16 cellular contexts compared by ENCODE assay signal in genomic region chr5:15902050-15902449, GRCh38.
"Had no signal": no experiment of that assay in that cellular context is flagged by ENCODE, and none has a peak within 500 bp of the region (broad histone marks: within the 10 kb centered on the region; RNA-seq: fewer than 3 reads in every experiment).

No MANE protein-coding gene starts in this region.

- H3K4me3 Mint-ChIP-seq: activated naive CD4-positive, alpha-beta T cell treated with anti-CD3 and anti-CD28 coated beads for 36 hours; activated naive CD8-positive, alpha-beta T cell treated with anti-CD3 and anti-CD28 coated beads, Interleukin-2, amount 50 U/mL, for 24 hours; memory B cell; naive thymus-derived CD8-positive, alpha-beta T cell; stimulated activated naive B cell treated with anti-CD40 and anti-IgM and Interleukin-4, amounts not matched to agents 10 μg/mL and 1 μg/mL and 100 μg/mL, for 72 hours had no signal

- H3K36me3 Mint-ChIP-seq: memory B cell; naive thymus-derived CD8-positive, alpha-beta T cell; stimulated activated naive B cell treated with anti-CD40 and anti-IgM and Interleukin-4, amounts not matched to agents 10 μg/mL and 1 μg/mL and 100 μg/mL, for 72 hours had no signal

- H3K27ac ChIP-seq: breast epithelium, gastroesophageal sphincter, thyroid gland, vagina had no signal

- DNase-seq: activated CD4-positive, alpha-beta T cell treated with anti-CD3 and anti-CD28 coated beads, Interleukin-2, amount 50 U/mL, for 48 hours; activated naive CD4-positive, alpha-beta T cell treated with anti-CD3 and anti-CD28 coated beads for 36 hours; activated naive CD8-positive, alpha-beta T cell treated with anti-CD3 and anti-CD28 coated beads, Interleukin-2, amount 50 U/mL, for 24 hours; aorta; erythroblast; heart right ventricle; naive thymus-derived CD8-positive, alpha-beta T cell; stimulated activated CD4-positive, alpha-beta T cell treated with anti-CD3 and anti-CD28 coated beads, Interleukin-4, amount 100 ng/mL, for 1 hour; stimulated activated naive B cell treated with anti-CD40 and anti-IgM and Interleukin-4, amounts not matched to agents 10 μg/mL and 1 μg/mL and 100 μg/mL, for 72 hours; T1000; thyroid gland had no signal

- H3K4me3 ChIP-seq: breast epithelium, gastroesophageal sphincter, heart right ventricle, thyroid gland, vagina had no signal

- H3K27ac Mint-ChIP-seq: activated naive CD4-positive, alpha-beta T cell treated with anti-CD3 and anti-CD28 coated beads for 36 hours; activated naive CD8-positive, alpha-beta T cell treated with anti-CD3 and anti-CD28 coated beads, Interleukin-2, amount 50 U/mL, for 24 hours; activated T-helper 2 cell treated with anti-CD3 and anti-CD28 coated beads, Interferon-gamma antibody, Interleukin-2, Interleukin-4, amounts not matched to agents 10 μg/mL and 5 μg/mL and 100 μg/mL, durations not matched to agents 14 hours and 24 hours and 36 hours; memory B cell; naive thymus-derived CD8-positive, alpha-beta T cell; stimulated activated naive B cell treated with anti-CD40 and anti-IgM and Interleukin-4, amounts not matched to agents 10 μg/mL and 1 μg/mL and 100 μg/mL, for 72 hours had no signal

- H3K4me1 ChIP-seq: breast epithelium had no signal

- H3K27me3 Mint-ChIP-seq: activated naive CD8-positive, alpha-beta T cell treated with anti-CD3 and anti-CD28 coated beads, Interleukin-2, amount 50 U/mL, for 24 hours; memory B cell; naive thymus-derived CD8-positive, alpha-beta T cell; stimulated activated naive B cell treated with anti-CD40 and anti-IgM and Interleukin-4, amounts not matched to agents 10 μg/mL and 1 μg/mL and 100 μg/mL, for 72 hours had no signal

- H3K36me3 ChIP-seq: breast epithelium, gastroesophageal sphincter, heart right ventricle, thyroid gland, vagina had no signal

- H3K27me3 ChIP-seq: breast epithelium, gastroesophageal sphincter, heart right ventricle, thyroid gland, vagina had no signal

- H3K4me1 Mint-ChIP-seq: activated naive CD8-positive, alpha-beta T cell treated with anti-CD3 and anti-CD28 coated beads, Interleukin-2, amount 50 U/mL, for 24 hours; memory B cell; naive thymus-derived CD8-positive, alpha-beta T cell; stimulated activated naive B cell treated with anti-CD40 and anti-IgM and Interleukin-4, amounts not matched to agents 10 μg/mL and 1 μg/mL and 100 μg/mL, for 72 hours had no signal

- H3K9me3 ChIP-seq: breast epithelium, gastroesophageal sphincter, heart right ventricle, thyroid gland, vagina had no signal

- H3K9me3 Mint-ChIP-seq: activated naive CD4-positive, alpha-beta T cell treated with anti-CD3 and anti-CD28 coated beads for 36 hours had no signal
